ENCODE assay signal across 8 cellular contexts in the genomic region with DNA sequence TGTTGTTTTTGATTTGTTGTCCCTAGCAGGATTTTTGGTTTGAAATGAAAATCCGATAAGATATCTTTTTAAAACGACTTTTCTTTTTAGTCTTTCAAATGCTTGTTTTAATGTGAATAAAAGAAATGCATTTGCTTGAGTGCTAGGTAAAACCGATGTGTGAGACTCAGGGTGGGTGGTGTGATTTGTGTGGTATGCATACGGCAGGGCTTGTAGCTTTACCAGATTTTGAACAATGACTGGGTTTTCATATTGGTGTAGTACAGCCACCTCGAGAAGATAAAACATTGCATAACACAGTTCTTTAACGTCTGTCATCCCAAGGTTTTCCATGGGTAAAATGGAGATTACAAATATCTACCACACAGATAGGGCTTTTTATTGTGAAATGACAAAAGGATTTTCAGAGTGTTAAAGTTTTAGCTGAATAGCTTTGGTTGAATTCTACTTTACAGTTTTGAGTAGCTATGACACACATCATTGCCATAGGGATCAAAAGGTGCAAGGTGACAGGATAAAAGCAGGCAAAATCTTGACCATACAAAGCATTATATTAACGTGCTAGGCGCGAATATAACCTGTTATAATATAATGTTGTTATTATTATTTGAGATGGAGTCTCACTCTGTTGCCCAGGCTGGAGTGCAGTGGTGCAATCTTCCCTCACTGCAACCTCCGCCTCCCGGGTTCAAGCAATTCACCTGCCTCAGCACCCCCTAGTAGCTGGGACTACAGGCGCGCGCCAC. TPM values are rescaled to one million over a fixed set of nuclear protein-coding genes. Genes with fewer than 3 reads are reported as not detected.
DNase-seq lines count a peak whose midpoint lies in the region; ATAC-seq, FAIRE-seq and TF ChIP-seq lines count a peak whose summit lies in the region.

No MANE protein-coding gene starts in this region.

- FAIRE-seq in frontal cortex (lab: Jason Lieb, UNC): no peak

- no peaks in the 10 kb centered on the region for H3K9me3 Mint-ChIP-seq in CD4-positive, alpha-beta T cell

- H3K9ac ChIP-seq in KMS-11: peak overlapping the region; percentile 86; the same call in 1 of the 2 replicates

- H3K4me3 Mint-ChIP-seq in CD4-positive, alpha-beta T cell: peak overlapping the region; percentile 100

- in situ Hi-C loops in brain microvascular endothelial cell (cut with HindIII; ENCODE audit: low pct_ligation_motif_present, low sequenced_read_pairs): no loop called here

- H3K4me1 ChIP-seq in KMS-11 (ENCODE audit: low read depth, poor library complexity, severe bottlenecking): peaks cover 22% of the 10 kb centered on the region
- peaks cover 13% of the 10 kb centered on the region for H3K4me1 ChIP-seq in neuron (ENCODE audit: insufficient read depth, low read length)

- peaks cover 47% of the 10 kb centered on the region for H3K4me1 Mint-ChIP-seq in CD4-positive, alpha-beta T cell (ENCODE audit: low read depth)

- intact Hi-C loops in CD4-positive, alpha-beta T cell (cut with DNase I, micrococcal nuclease): loop anchor here (2.0 to 5.0 kb wide), 6 partner anchors 77 to 333 kb away; a partner anchor contains a TSS

- TF ChIP-seq CTCF in CD4-positive, alpha-beta T cell (IDR thresholded peaks at IDR 0.05): no peak
- TF ChIP-seq CTCF in KMS-11 (conservative IDR thresholded peaks at IDR 0.05; ENCODE audit: low read depth, low read length) (no peak), brain microvascular endothelial cell (IDR thresholded peaks at IDR 0.05; ENCODE audit: low read depth, low read length, missing control alignments) (no peak)

- POLR2A ChIA-PET in CD4-positive, alpha-beta T cell (lab: Charles Lee): interaction anchor here (0.6 to 3.2 kb wide), 23 partner anchors 8 to 1954 kb away, joined by 3 to 49 read pairs (median 5); a partner anchor contains a TSS

- H3K36me3 Mint-ChIP-seq in CD4-positive, alpha-beta T cell (ENCODE audit: low read depth): peaks cover 31% of the 10 kb centered on the region

- H3K27ac ChIP-seq in CD4-positive, alpha-beta T cell (ENCODE audit: low read depth, low read length): no peak overlapping the region
- H3K27ac ChIP-seq in KMS-11 (no peak overlapping the region), brain microvascular endothelial cell (no peak overlapping the region)

- no peak for ATAC-seq in CD4-positive, alpha-beta T cell (ENCODE audit: poor library complexity)
- no peak for ATAC-seq in HG02870 (IDR thresholded peaks at IDR 0.05; ENCODE audit: unreplicated experiment)
- ATAC-seq in HG02884 (IDR thresholded peaks at IDR 0.05; ENCODE audit: unreplicated experiment): no peak
- no peak for ATAC-seq in HG03097 (IDR thresholded peaks at IDR 0.05; ENCODE audit: low FRiP score, unreplicated experiment)

- CTCF ChIA-PET in CD4-positive, alpha-beta T cell (lab: Charles Lee): interaction anchor here (0.6 to 2.4 kb wide), 13 partner anchors 14 to 1839 kb away, joined by 3 to 14 read pairs (median 3); a partner anchor contains a TSS

- H3K79me2 ChIP-seq in KMS-11 (ENCODE audit: insufficient read depth, low read depth): peaks cover 46% of the 10 kb centered on the region

- H3K27me3 Mint-ChIP-seq in CD4-positive, alpha-beta T cell: peaks cover 11% of the 10 kb centered on the region

- no peak for DNase-seq in CD4-positive, alpha-beta T cell
- DNase-seq in brain microvascular endothelial cell (no peak), frontal cortex (ENCODE audit: low spot score in 2 of 2) (no peak)

- H3K4me3 ChIP-seq in KMS-11 (IDR thresholded peaks at IDR 0.05; ENCODE audit: insufficient read depth, low read depth, low read length): no peak overlapping the region
- peak overlapping the region; percentile 32 for H3K4me3 ChIP-seq in brain microvascular endothelial cell (ENCODE audit: low read depth, low read length)
- H3K4me3 ChIP-seq in neuron (ENCODE audit: low read length): peak overlapping the region; percentile 46

- no peaks in the 10 kb centered on the region for H3K27me3 ChIP-seq in CD4-positive, alpha-beta T cell (ENCODE audit: control insufficient read depth, insufficient read depth, low read length)
- H3K27me3 ChIP-seq in KMS-11 (ENCODE audit: insufficient read depth, low read depth) (no peaks in the 10 kb centered on the region), brain microvascular endothelial cell (replicated peaks) (no peaks in the 10 kb centered on the region), neuron (ENCODE audit: insufficient read depth, low read length) (no peaks in the 10 kb centered on the region)

- H2AFZ ChIP-seq in KMS-11 (ENCODE audit: low read depth): peak overlapping the region; percentile 67
- peak overlapping the region; percentile 7 for H2AFZ ChIP-seq in neuron (ENCODE audit: low read depth, low read length)

- no peaks in the 10 kb centered on the region for H3K9me3 ChIP-seq in CD4-positive, alpha-beta T cell (ENCODE audit: control insufficient read depth, low read length)
- H3K9me3 ChIP-seq in neuron (ENCODE audit: low read length): peaks cover 3% of the 10 kb centered on the region

- peak overlapping the region; percentile 18; the same call in 1 of the 2 replicates for H3K4me2 ChIP-seq in KMS-11

- H3K27ac Mint-ChIP-seq in CD4-positive, alpha-beta T cell: peak overlapping the region; percentile 99

- H4K20me1 ChIP-seq in KMS-11 (ENCODE audit: insufficient read depth): peaks cover 4% of the 10 kb centered on the region

- H3K36me3 ChIP-seq in KMS-11 (ENCODE audit: insufficient read depth) (no peaks in the 10 kb centered on the region), brain microvascular endothelial cell (replicated peaks) (no peaks in the 10 kb centered on the region), neuron (ENCODE audit: insufficient read depth, low read length) (peaks cover 11% of the 10 kb centered on the region)

RNA-seq across cellular contexts. Expression of a gene that starts 0.8 kb away (rescaled TPM):
- total RNA-seq in CD4-positive, alpha-beta T cell: 10 to 100 TPM; 77.8 to 86.4 TPM
- 358 TPM for total RNA-seq in frontal cortex
